In the genomic region with DNA sequence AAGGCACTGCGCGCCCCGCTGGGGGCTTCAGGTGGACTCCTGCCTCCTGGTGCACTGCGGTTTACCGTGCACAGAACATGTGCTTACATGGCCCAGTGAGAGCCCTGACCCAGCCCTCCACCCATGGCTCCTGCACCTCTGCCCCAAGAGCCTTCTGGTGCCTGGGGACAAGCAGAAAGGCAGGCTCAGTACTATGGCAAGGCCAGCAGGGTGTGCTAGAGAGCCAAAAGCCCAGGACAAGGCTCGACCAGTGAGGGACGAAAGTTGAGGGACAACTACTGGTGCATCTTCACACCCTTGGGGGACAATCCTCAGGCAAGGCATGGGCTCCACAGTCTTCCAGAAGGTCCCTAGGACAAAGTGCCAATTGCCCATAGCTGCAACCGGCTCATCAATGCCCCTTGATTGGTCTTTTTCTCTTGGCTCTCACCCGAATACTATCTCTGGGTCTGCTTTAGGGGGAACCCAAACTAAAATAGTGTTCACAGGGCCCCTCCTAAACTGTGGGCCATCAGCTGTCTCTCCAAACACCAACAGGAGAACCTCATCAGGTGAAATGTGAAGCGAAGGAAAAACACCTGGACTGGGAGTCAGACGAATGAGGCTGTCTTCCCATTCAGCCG, we compare ENCODE assay signal across 8 cellular contexts. TPM values are rescaled to one million over a fixed set of nuclear protein-coding genes. Genes with fewer than 3 reads are reported as not detected.
DNase-seq lines count a peak whose midpoint lies in the region; ATAC-seq and TF ChIP-seq lines count a peak whose summit lies in the region.

No MANE protein-coding gene starts in this region.

- H3K27me3 Mint-ChIP-seq in progenitor cell of endocrine pancreas = no peaks in the 10 kb centered on the region

- H3K36me3 ChIP-seq in SJSA1 = no peaks in the 10 kb centered on the region

- peaks cover 12% of the 10 kb centered on the region for H3K27me3 ChIP-seq in SJSA1 (replicated peaks)

- no peak overlapping the region for H3K4me3 Mint-ChIP-seq in progenitor cell of endocrine pancreas (ENCODE audit: low read depth)

- no peaks in the 10 kb centered on the region for H3K4me1 ChIP-seq in SJSA1 (replicated peaks)

- H3K4me3 ChIP-seq in Jurkat, Clone E6-1 (ENCODE audit: low read length) = no peak overlapping the region
- no peak overlapping the region for H3K4me3 ChIP-seq in SJSA1

- ATAC-seq in GM18502 (IDR thresholded peaks at IDR 0.05; ENCODE audit: poor library complexity, unreplicated experiment) (peak; percentile 57), HG03097 (IDR thresholded peaks at IDR 0.05; ENCODE audit: low FRiP score, unreplicated experiment) (no peak)

- DNase-seq in AG08395 (ENCODE audit: low spot score) (peak; percentile 88), SJSA1 (ENCODE audit: low read depth in 1 of 2, low spot score in 2 of 2) (peak; percentile 60 to 81), glomerular visceral epithelial cell (ENCODE audit: extremely low spot score) (peak; percentile 57), progenitor cell of endocrine pancreas (ENCODE audit: low spot score, unreplicated experiment) (peak; percentile 38)
- peak; percentile 38 for DNase-seq in Jurkat, Clone E6-1 (ENCODE audit: low read depth, low spot score)
- DNase-seq in activated naive CD4-positive, alpha-beta T cell treated with Interleukin-2 at 50 U/mL for 16 hours = peak; percentile 60

- H3K4me1 Mint-ChIP-seq in progenitor cell of endocrine pancreas (ENCODE audit: low read depth) = no peaks in the 10 kb centered on the region

- no peak overlapping the region for H3K27ac ChIP-seq in SJSA1

- no peak overlapping the region for H3K27ac Mint-ChIP-seq in progenitor cell of endocrine pancreas

- H3K9me3 ChIP-seq in SJSA1 (replicated peaks) = no peaks in the 10 kb centered on the region

- TF ChIP-seq CTCF in progenitor cell of endocrine pancreas (IDR thresholded peaks at IDR 0.05; ENCODE audit: unreplicated experiment) = peak; percentile 75

- H3K36me3 Mint-ChIP-seq in progenitor cell of endocrine pancreas (ENCODE audit: insufficient read depth) = no peaks in the 10 kb centered on the region

- H3K9me3 Mint-ChIP-seq in progenitor cell of endocrine pancreas (ENCODE audit: low read depth) = no peaks in the 10 kb centered on the region

RNA-seq across cellular contexts. Expression of gene PGA5, which starts 13.5 kb away (rescaled TPM):
- polyA plus RNA-seq in Jurkat, Clone E6-1 (2012; ENCODE audit: insufficient read depth, insufficient read length) = not detected
- total RNA-seq in SJSA1 (2014; rRNA removed; shearing (Covaris generic)) = not detected in 2 replicates
- 0.60 and 0.69 TPM in 2 replicates for total RNA-seq in progenitor cell of endocrine pancreas

RNA-seq across cellular contexts. Expression of gene PGA4, which starts 32.4 kb away (rescaled TPM):
- not detected for polyA plus RNA-seq in Jurkat, Clone E6-1 (2012; ENCODE audit: insufficient read depth, insufficient read length)
- total RNA-seq in SJSA1 (2014; rRNA removed; shearing (Covaris generic)) = not detected in 2 replicates
- total RNA-seq in progenitor cell of endocrine pancreas = 0.36 and 0.81 TPM in 2 replicates

RNA-seq across cellular contexts. Expression of gene VWCE, which starts 40.6 kb away (rescaled TPM):
- 8.0 TPM for polyA plus RNA-seq in Jurkat, Clone E6-1 (2012; ENCODE audit: insufficient read depth, insufficient read length)
- 0.03 and 0.26 TPM in 2 replicates for total RNA-seq in SJSA1 (2014; rRNA removed; shearing (Covaris generic))
- 34.0 and 40.1 TPM in 2 replicates for total RNA-seq in progenitor cell of endocrine pancreas

RNA-seq across cellular contexts. Expression of gene PGA3, which starts 51.2 kb away (rescaled TPM):
- polyA plus RNA-seq in Jurkat, Clone E6-1 (2012; ENCODE audit: insufficient read depth, insufficient read length) = not detected
- not detected in 2 replicates for total RNA-seq in SJSA1 (2014; rRNA removed; shearing (Covaris generic))
- total RNA-seq in progenitor cell of endocrine pancreas = not detected in 2 replicates

Comparison
In these comparisons a context has a peak if more than half of its experiments do, and no peak if none do; other contexts are left out.
1. DNase-seq: peak in every context shown above with its lines; median percentile 88 in AG08395; 70 in SJSA1; 60 in activated naive CD4-positive, alpha-beta T cell treated with Interleukin-2 at 50 U/mL for 16 hours; 57 in glomerular visceral epithelial cell; 38 in Jurkat, Clone E6-1; 38 in progenitor cell of endocrine pancreas.
2. RNA of gene VWCE, which starts 40.6 kb away (total RNA-seq): 34.0 to 40.1 TPM in progenitor cell of endocrine pancreas; 0.03 to 0.26 TPM in SJSA1; every median in the first group is over 10 times any median in the second.